24 cellular contexts compared by ENCODE assay signal in genomic region chr3:47851888-47852603, GRCh38. TPM values are rescaled to one million over a fixed set of nuclear protein-coding genes. Genes with fewer than 3 reads are reported as not detected.
A peak's percentile ranks its signal among the peaks of the same experiment; 100 is the strongest.
DNase-seq lines count a peak whose midpoint lies in the region; ATAC-seq, FAIRE-seq and TF ChIP-seq lines count a peak whose summit lies in the region.
"Had no signal": no experiment of that assay in that cellular context is flagged by ENCODE, and none has a peak within 500 bp of the region (broad histone marks: within the 10 kb centered on the region; RNA-seq: fewer than 3 reads in every experiment).

No MANE protein-coding gene starts in this region.

- no peak for DNase-seq in CD4-positive, alpha-beta T cell
- DNase-seq in chondrocyte (ENCODE audit: low spot score) = no peak
- no peak for DNase-seq in neural crest cell (ENCODE audit: low read depth, low spot score)
- no peak for DNase-seq in NCI-H510A treated with DMSO at 0.1 percent for 48 hours (lab: John Stamatoyannopoulos, UW)
- no peak for DNase-seq in HK-2 (ENCODE audit: unreplicated experiment)
- no peak for DNase-seq in HTR-8/SVneo (ENCODE audit: insufficient read length, low spot score)
- DNase-seq: activated CD4-positive, alpha-beta T cell treated with anti-CD3 and anti-CD28 coated beads, Interleukin-2, amount 10 ng/mL, durations not matched to agents 24 days and 14 days; activated CD8-positive, alpha-beta memory T cell treated with anti-CD3 and anti-CD28 coated beads, Interleukin-2, amount 50 U/mL, for 48 hours; activated naive CD4-positive, alpha-beta T cell; brain microvascular endothelial cell; DMS 273 treated with DMSO at 0.1 percent for 48 hours; effector CD8-positive, alpha-beta T cell; hippocampal formation; NCI-H1048; NCI-H2081 treated with DMSO at 0.1 percent for 48 hours; NCI-H526 treated with DMSO at 0.1 percent for 48 hours; OCI-M1; pancreas; stimulated activated CD4-positive, alpha-beta T cell treated with anti-CD3 and anti-CD28 coated beads, Interleukin-4, amount 100 ng/mL, for 4 hours; stimulated activated CD8-positive, alpha-beta memory T cell treated with anti-CD3 and anti-CD28 coated beads, Interleukin-4, amount 100 ng/mL, for 48 hours; testis had no signal

- TF ChIP-seq CTCF in CD4-positive, alpha-beta T cell (IDR thresholded peaks at IDR 0.05) = no peak
- TF ChIP-seq CTCF in HEK293 (tag by site-specific recombination; IDR thresholded peaks at IDR 0.05) (no peak), chondrocyte (IDR thresholded peaks at IDR 0.05) (no peak), neural crest cell (conservative IDR thresholded peaks at IDR 0.05) (no peak)

- no peak for ATAC-seq in CD4-positive, alpha-beta T cell (ENCODE audit: poor library complexity)
- ATAC-seq: pancreas had no signal

- H3K4me1 ChIP-seq in HEK293 (ENCODE audit: control insufficient read depth, insufficient read depth, low read length) = no peaks in the 10 kb centered on the region
- H3K4me1 ChIP-seq: pancreas had no signal

- H3K9me3 ChIP-seq in CD4-positive, alpha-beta T cell (ENCODE audit: control insufficient read depth, low read length) = no peaks in the 10 kb centered on the region
- H3K9me3 ChIP-seq in HEK293 (ENCODE audit: control insufficient read depth, insufficient read depth, low read depth, low read length) = no peaks in the 10 kb centered on the region
- H3K9me3 ChIP-seq: pancreas, testis had no signal

- H3K4me1 Mint-ChIP-seq in CD4-positive, alpha-beta T cell (ENCODE audit: low read depth) = no peaks in the 10 kb centered on the region
- no peaks in the 10 kb centered on the region for H3K4me1 Mint-ChIP-seq in chondrocyte (ENCODE audit: low read depth)
- peaks cover 18% of the 10 kb centered on the region for H3K4me1 Mint-ChIP-seq in neural crest cell
- H3K4me1 Mint-ChIP-seq: activated CD4-positive, alpha-beta T cell treated with anti-CD3 and anti-CD28 coated beads, Interleukin-2, amount 10 ng/mL, durations not matched to agents 24 days and 14 days had no signal

- H3K36me3 ChIP-seq in HEK293 (ENCODE audit: control insufficient read depth in 2 of 2, insufficient read depth in 1 of 2, low read length in 2 of 2) = peaks cover 0 to 94% of the 10 kb centered on the region in 2 experiments; a peak in 1 of 3 replicates

- peaks cover 52% of the 10 kb centered on the region for H3K36me3 Mint-ChIP-seq in CD4-positive, alpha-beta T cell (ENCODE audit: low read depth)
- peaks cover 36% of the 10 kb centered on the region for H3K36me3 Mint-ChIP-seq in chondrocyte (ENCODE audit: low read depth)
- peaks cover 17% of the 10 kb centered on the region for H3K36me3 Mint-ChIP-seq in neural crest cell (ENCODE audit: low read depth)

- no peak overlapping the region for H3K4me3 Mint-ChIP-seq in CD4-positive, alpha-beta T cell
- H3K4me3 Mint-ChIP-seq in chondrocyte (ENCODE audit: unreplicated experiment) (no peak overlapping the region), neural crest cell (peak overlapping the region; percentile 55)
- H3K4me3 Mint-ChIP-seq: activated CD4-positive, alpha-beta T cell treated with anti-CD3 and anti-CD28 coated beads, Interleukin-2, amount 10 ng/mL, durations not matched to agents 24 days and 14 days had no signal

- no peak overlapping the region for H3K27ac ChIP-seq in CD4-positive, alpha-beta T cell (ENCODE audit: low read depth, low read length)
- no peak overlapping the region for H3K27ac ChIP-seq in HEK293 (ENCODE audit: extremely low read depth, low read depth, low read length)
- H3K27ac ChIP-seq: brain microvascular endothelial cell, pancreas had no signal

- no peaks in the 10 kb centered on the region for H3K9me3 Mint-ChIP-seq in CD4-positive, alpha-beta T cell
- H3K9me3 Mint-ChIP-seq in chondrocyte (ENCODE audit: low read depth) (no peaks in the 10 kb centered on the region), neural crest cell (no peaks in the 10 kb centered on the region)
- H3K9me3 Mint-ChIP-seq: activated CD4-positive, alpha-beta T cell treated with anti-CD3 and anti-CD28 coated beads, Interleukin-2, amount 10 ng/mL, durations not matched to agents 24 days and 14 days had no signal

- CTCF ChIA-PET in CD4-positive, alpha-beta T cell (lab: Charles Lee) = no interaction called here
- CTCF ChIA-PET in HEK293 (lab: Yijun Ruan, JAX) = interaction anchor here (0.5 kb wide), 1 partner anchor 305 kb away, joined by 4 read pairs; no protein-coding TSS in a partner anchor

- intact Hi-C loops in CD4-positive, alpha-beta T cell (cut with DNase I, micrococcal nuclease) = no loop called here

- no peaks in the 10 kb centered on the region for H3K27me3 Mint-ChIP-seq in CD4-positive, alpha-beta T cell
- no peaks in the 10 kb centered on the region for H3K27me3 Mint-ChIP-seq in chondrocyte (ENCODE audit: low read depth)
- H3K27me3 Mint-ChIP-seq in neural crest cell (ENCODE audit: low read depth) = peaks cover 15% of the 10 kb centered on the region
- H3K27me3 Mint-ChIP-seq: activated CD4-positive, alpha-beta T cell treated with anti-CD3 and anti-CD28 coated beads, Interleukin-2, amount 10 ng/mL, durations not matched to agents 24 days and 14 days had no signal

- H3K27ac Mint-ChIP-seq in CD4-positive, alpha-beta T cell = peak overlapping the region; percentile 39
- H3K27ac Mint-ChIP-seq in chondrocyte (ENCODE audit: unreplicated experiment) (peak overlapping the region; percentile 61), neural crest cell (ENCODE audit: unreplicated experiment) (peak overlapping the region; percentile 53)
- H3K27ac Mint-ChIP-seq: activated CD4-positive, alpha-beta T cell treated with anti-CD3 and anti-CD28 coated beads, Interleukin-2, amount 10 ng/mL, durations not matched to agents 24 days and 14 days had no signal

- POLR2A ChIA-PET in CD4-positive, alpha-beta T cell (lab: Charles Lee) = no interaction called here
- POLR2A ChIA-PET in HEK293 (lab: Yijun Ruan, JAX) = no interaction called here

- H3K27me3 ChIP-seq in CD4-positive, alpha-beta T cell (ENCODE audit: control insufficient read depth, insufficient read depth, low read length) = no peaks in the 10 kb centered on the region
- H3K27me3 ChIP-seq: brain microvascular endothelial cell, pancreas, testis had no signal

- no peak overlapping the region for H3K4me3 ChIP-seq in HEK293 (ENCODE audit: low read depth, low read length)
- H3K4me3 ChIP-seq: pancreas, skin epidermis, testis had no signal

- no peak for FAIRE-seq in HTR-8/SVneo (lab: Jason Lieb, UNC)
- FAIRE-seq: H54, pancreas had no signal

TF ChIP-seq in HEK293, 187 proteins besides CTCF, POLR2A, EP300 and RAD21 (continues in another document):
- no peak for TF ChIP-seq ZNF274 (IDR thresholded peaks at IDR 0.05; ENCODE audit: low read length)
- TF ChIP-seq ZNF274 (tag by site-specific recombination; IDR thresholded peaks at IDR 0.05; ENCODE audit: borderline replicate concordance) = no peak
- no peak for TF ChIP-seq ZNF548 (tag by site-specific recombination; IDR thresholded peaks at IDR 0.05)
- no peak for TF ChIP-seq ZSCAN23 (tag by site-specific recombination; IDR thresholded peaks at IDR 0.05)
- TF ChIP-seq ZFHX2 (tag by site-specific recombination; conservative IDR thresholded peaks at IDR 0.05) = peak; percentile 41; the same call in 1 of the 2 replicates
- no peak for TF ChIP-seq BCL11B (tag by site-specific recombination; IDR thresholded peaks at IDR 0.05; ENCODE audit: low read depth)
- no peak for TF ChIP-seq BCL11A (tag by site-specific recombination; IDR thresholded peaks at IDR 0.05; ENCODE audit: low read depth)
- TF ChIP-seq YY1 (tag by site-specific recombination; IDR thresholded peaks at IDR 0.05) = no peak
- TF ChIP-seq ZNF394 (tag by site-specific recombination; IDR thresholded peaks at IDR 0.05; ENCODE audit: borderline replicate concordance) = no peak
- TF ChIP-seq ZNF701 (tag by site-specific recombination; IDR thresholded peaks at IDR 0.05) = no peak
- no peak for TF ChIP-seq IKZF3 (tag by site-specific recombination; IDR thresholded peaks at IDR 0.05)
- TF ChIP-seq WT1 (tag by site-specific recombination; IDR thresholded peaks at IDR 0.05) = no peak
- TF ChIP-seq PRDM10 (tag by site-specific recombination; IDR thresholded peaks at IDR 0.05) = 0 out of 2 replicates have a peak, but pooled peaks have one; percentile 14
- TF ChIP-seq ZNF664 (tag by site-specific recombination; IDR thresholded peaks at IDR 0.05) = no peak

RNA-seq across cellular contexts. Expression of gene DHX30, which starts 49.1 kb away (rescaled TPM):
- total RNA-seq in CD4-positive, alpha-beta T cell = 10 to 100 TPM; 75.1 to 75.6 TPM
- total RNA-seq in chondrocyte (44.8 to 73.7 TPM (median 47.5 TPM) in 3 replicates), neural crest cell (140 and 142 TPM in 2 replicates)
